12 cellular contexts compared by ENCODE assay signal in genomic region chr11:115660072-115660805, GRCh38.
DNase-seq lines count a peak whose midpoint lies in the region; ATAC-seq and TF ChIP-seq lines count a peak whose summit lies in the region.
"Had no signal": no experiment of that assay in that cellular context is flagged by ENCODE, and none has a peak within 500 bp of the region (broad histone marks: within the 10 kb centered on the region; RNA-seq: fewer than 3 reads in every experiment).

No MANE protein-coding gene starts in this region.

- H3K27ac Mint-ChIP-seq in neural progenitor cell (peak overlapping the region; percentile 21), immature natural killer cell (no peak overlapping the region)
- H3K27ac Mint-ChIP-seq: IgD-negative memory B cell, T-cell had no signal

- no peaks in the 10 kb centered on the region for H3K79me2 ChIP-seq in neural progenitor cell (ENCODE audit: low read depth)

- TF ChIP-seq POLR2A in heart left ventricle (IDR thresholded peaks at IDR 0.05), result no peak

- H3K4me3 Mint-ChIP-seq in neural progenitor cell, result peak overlapping the region; percentile 81
- no peak overlapping the region for H3K4me3 Mint-ChIP-seq in immature natural killer cell
- H3K4me3 Mint-ChIP-seq: IgD-negative memory B cell, T-cell had no signal

- intact Hi-C loops in heart left ventricle (cut with DNase I), result no loop called here

- H3K4me2 ChIP-seq in neural progenitor cell, result peak overlapping the region; percentile 96

- H3K36me3 Mint-ChIP-seq in neural progenitor cell (no peaks in the 10 kb centered on the region), immature natural killer cell (no peaks in the 10 kb centered on the region)
- H3K36me3 Mint-ChIP-seq: IgD-negative memory B cell, T-cell had no signal

- H3K27me3 Mint-ChIP-seq in neural progenitor cell (ENCODE audit: insufficient read depth, low read depth) (peaks cover 44% of the 10 kb centered on the region), immature natural killer cell (ENCODE audit: low read depth in 3 of 3) (peaks cover 2 to 32% (median 13%) of the 10 kb centered on the region in 3 donors)

- H3K36me3 ChIP-seq in ES-I3 (ENCODE audit: insufficient read depth, low read length), result no peaks in the 10 kb centered on the region
- no peaks in the 10 kb centered on the region for H3K36me3 ChIP-seq in heart left ventricle
- H3K36me3 ChIP-seq in neural progenitor cell, result no peaks in the 10 kb centered on the region
- H3K36me3 ChIP-seq: esophagus muscularis mucosa had no signal

- H3K9ac ChIP-seq in ES-I3 (ENCODE audit: low read depth, low read length) (peak overlapping the region; percentile 74), neural progenitor cell (no peak overlapping the region)

- peak; percentile 97 for DNase-seq in NCI-H69 (lab: John Stamatoyannopoulos, UW)
- DNase-seq in heart left ventricle, result no peak
- DNase-seq in neural progenitor cell (ENCODE audit: low spot score), result peak; percentile 62
- DNase-seq in anterior cingulate cortex (lab: John Stamatoyannopoulos, UW), result no peak
- no peak for DNase-seq in immature natural killer cell
- DNase-seq: NCI-H510A treated with DMSO at 0.1 percent for 48 hours, T-cell had no signal

- H3K4me1 Mint-ChIP-seq in neural progenitor cell (peaks cover 28% of the 10 kb centered on the region), immature natural killer cell (no peaks in the 10 kb centered on the region)
- H3K4me1 Mint-ChIP-seq: IgD-negative memory B cell, T-cell had no signal

- H3K27me3 ChIP-seq in heart left ventricle, result peaks cover 0 to 44% (median under 1%) of the 10 kb centered on the region in 9 donors
- peaks cover 64% of the 10 kb centered on the region for H3K27me3 ChIP-seq in neural progenitor cell

- peaks cover 3% of the 10 kb centered on the region; the same call in 1 of the 2 replicates for H3K4me1 ChIP-seq in ES-I3 (ENCODE audit: insufficient read depth, low read length)
- peaks cover 0 to 21% (median 14%) of the 10 kb centered on the region in 12 donors for H3K4me1 ChIP-seq in heart left ventricle
- peaks cover 20% of the 10 kb centered on the region for H3K4me1 ChIP-seq in neural progenitor cell

- H3K27ac ChIP-seq in heart left ventricle (peak overlapping the region in 3 of 12 donors; percentile 31 to 72 (median 69)), neural progenitor cell (no peak overlapping the region)
- H3K27ac ChIP-seq: esophagus muscularis mucosa had no signal

- H3K4me3 ChIP-seq in heart left ventricle, result peak overlapping the region in 11 of 12 donors; percentile 8 to 65 (median 54)
- H3K4me3 ChIP-seq in neural progenitor cell, result peak overlapping the region; percentile 56

- no peaks in the 10 kb centered on the region for H4K20me1 ChIP-seq in neural progenitor cell (ENCODE audit: low read depth)

- H3F3A ChIP-seq in neural progenitor cell (ENCODE audit: low read depth), result peaks cover 30% of the 10 kb centered on the region

- no peaks in the 10 kb centered on the region for H3K9me3 ChIP-seq in ES-I3 (ENCODE audit: control insufficient read depth, insufficient read depth, low read length)
- H3K9me3 ChIP-seq in heart left ventricle, result no peaks in the 10 kb centered on the region
- no peaks in the 10 kb centered on the region for H3K9me3 ChIP-seq in neural progenitor cell (ENCODE audit: low read depth)
- H3K9me3 ChIP-seq: esophagus muscularis mucosa had no signal

- ATAC-seq in heart left ventricle, result peak in 3 of 4 donors; percentile 17 to 63 (median 19)
- ATAC-seq in GM19463 (IDR thresholded peaks at IDR 0.05; ENCODE audit: unreplicated experiment), result no peak
- ATAC-seq in GM18861 (IDR thresholded peaks at IDR 0.05; ENCODE audit: unreplicated experiment), result no peak

- 28 to 46% (median 40%) methylated on average over 29 to 30 of the region's 30 CpGs for WGBS in heart left ventricle, 4 donors

- H2AFZ ChIP-seq in neural progenitor cell (replicated peaks), result peak overlapping the region; percentile 85

- TF ChIP-seq CTCF in heart left ventricle (IDR thresholded peaks at IDR 0.05) (no peak), neural progenitor cell (IDR thresholded peaks at IDR 0.05) (no peak)

- H3K9me3 Mint-ChIP-seq in neural progenitor cell (peaks cover 6% of the 10 kb centered on the region), immature natural killer cell (peaks cover 0 to 3% (median 0%) of the 10 kb centered on the region in 6 donors)
- H3K9me3 Mint-ChIP-seq: T-cell had no signal

Comparison
In these comparisons a context has a peak if more than half of its experiments do, and no peak if none do; other contexts are left out.
1. DNase-seq: peak in NCI-H69 (single experiment) and neural progenitor cell (single experiment); none in heart left ventricle (0 of 5), anterior cingulate cortex (0 of 58) and immature natural killer cell (0 of 3).
2. ATAC-seq: peak in heart left ventricle (3 of 4); none in GM19463 (single experiment) and GM18861 (single experiment).